In the genomic region with DNA sequence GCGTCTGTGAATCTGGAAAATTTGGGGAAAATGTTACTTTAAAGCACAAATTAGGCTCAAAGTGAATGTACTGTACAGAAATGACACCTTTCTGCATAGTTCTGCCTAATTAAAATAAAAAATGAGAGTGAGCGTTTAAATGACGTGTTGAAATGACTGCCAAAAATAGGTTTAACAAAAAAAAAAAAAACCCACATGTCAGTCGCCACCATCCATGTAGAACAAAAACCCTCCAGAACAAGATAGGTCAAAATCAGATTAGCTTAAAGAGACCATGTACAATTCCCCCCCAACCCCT, we compare ENCODE assay signal across 8 cellular contexts. TPM values are rescaled to one million over a fixed set of nuclear protein-coding genes. Genes with fewer than 3 reads are reported as not detected.
DNase-seq lines count a peak whose midpoint lies in the region; ATAC-seq and TF ChIP-seq lines count a peak whose summit lies in the region.

No MANE protein-coding gene starts in this region.

- H2BK15ac ChIP-seq in IMR-90 (ENCODE audit: low read depth, low read length), result no peak overlapping the region

- 0 out of 2 replicates have a peak overlapping the region, but pooled peaks have one; percentile 5 for H3K4ac ChIP-seq in IMR-90 (ENCODE audit: low read depth, low read length)

- no peak overlapping the region for H4K5ac ChIP-seq in IMR-90 (ENCODE audit: low read depth, low read length)

- TF ChIP-seq EP300 in neural cell (conservative IDR thresholded peaks at IDR 0.05; ENCODE audit: poor library complexity, severe bottlenecking), result no peak

- peaks cover 30 to 50% (median 39%) of the 10 kb centered on the region in 11 experiments for H4K20me1 ChIP-seq in BLaER1 treated with 17β-estradiol and CSF1 and Interleukin-3, amounts not matched to agents 10 nM and 100 nM
- H4K20me1 ChIP-seq in IMR-90 (ENCODE audit: insufficient read depth, low read length) (peaks cover 33% of the 10 kb centered on the region), neural cell (ENCODE audit: insufficient read depth) (no peaks in the 10 kb centered on the region)

- H2AFZ ChIP-seq in IMR-90 (replicated peaks; ENCODE audit: low read length, poor library complexity) (peak overlapping the region; percentile 97), neural cell (ENCODE audit: low read depth, low read length) (peak overlapping the region; percentile 57)

- CTCF ChIA-PET in IMR-90 (lab: Yijun Ruan, JAX), result interaction anchor here (0.6 to 1.7 kb wide), 2 partner anchors 13 to 17 kb away, joined by 3 to 4 read pairs; no protein-coding TSS in a partner anchor

- no peak overlapping the region for H2AK5ac ChIP-seq in IMR-90 (ENCODE audit: low read depth, low read length)

- no CpG with 5 or more reads among the region's 4 CpGs for WGBS in IMR-90 (ENCODE audit: extremely low coverage in 2 of 2, insufficient read length in 1 of 2), 2 experiments

- H3K9me3 ChIP-seq in BLaER1 treated with 17β-estradiol and CSF1 and Interleukin-3, amounts not matched to agents 10 nM and 100 nM (replicated peaks in 1 of 11), result no peaks in the 10 kb centered on the region
- H3K9me3 ChIP-seq in IMR-90 (ENCODE audit: control insufficient read depth, insufficient read depth, low read length) (no peaks in the 10 kb centered on the region), colonic mucosa (no peaks in the 10 kb centered on the region), neural cell (ENCODE audit: low read length) (no peaks in the 10 kb centered on the region)

- H3K14ac ChIP-seq in IMR-90 (replicated peaks; ENCODE audit: low read depth, low read length), result no peak overlapping the region

- peaks cover 29% of the 10 kb centered on the region for H3K9me1 ChIP-seq in IMR-90 (ENCODE audit: insufficient read depth, low read length)

- peaks cover under 1 to 10% (median 8%) of the 10 kb centered on the region in 11 experiments; a peak in 21 of 22 replicates for H3K36me3 ChIP-seq in BLaER1 treated with 17β-estradiol and CSF1 and Interleukin-3, amounts not matched to agents 10 nM and 100 nM
- H3K36me3 ChIP-seq in IMR-90 (ENCODE audit: control insufficient read depth, insufficient read depth, low read length), result peaks cover 4% of the 10 kb centered on the region; the same call in 1 of the 2 replicates
- H3K36me3 ChIP-seq in colonic mucosa, result no peaks in the 10 kb centered on the region
- H3K36me3 ChIP-seq in neural cell (ENCODE audit: insufficient read depth, low read length), result no peaks in the 10 kb centered on the region

- no peak for TF ChIP-seq POLR2A in IMR-90 (IDR thresholded peaks at IDR 0.05; ENCODE audit: low read depth, low read length)

- dilution Hi-C loops in IMR-90 (cut with HindIII; ENCODE audit: low sequenced_read_pairs, unreplicated experiment), result no loop called here

- peak overlapping the region; percentile 20 to 93 (median 87); a peak in 21 of 22 replicates for H3K27ac ChIP-seq in BLaER1 treated with 17β-estradiol and CSF1 and Interleukin-3, amounts not matched to agents 10 nM and 100 nM
- H3K27ac ChIP-seq in IMR-90 (ENCODE audit: insufficient read depth, low read length), result peak overlapping the region; percentile 48; the same call in 1 of the 2 replicates
- H3K27ac ChIP-seq in colonic mucosa, result peak overlapping the region; percentile 90
- peak overlapping the region; percentile 70 for H3K27ac ChIP-seq in neural cell (ENCODE audit: low read length)

- BruUV-seq in IMR-90 (replicated peaks; lab: Mats Ljungman, UMichigan), result no TSS peak

- no peak overlapping the region for H3K18ac ChIP-seq in IMR-90 (ENCODE audit: low read depth, low read length)

- no peak overlapping the region for H2BK120ac ChIP-seq in IMR-90 (ENCODE audit: low read depth, low read length)

- H3K4me1 ChIP-seq in BLaER1 treated with 17β-estradiol and CSF1 and Interleukin-3, amounts not matched to agents 10 nM and 100 nM, result peaks cover 45 to 53% (median 48%) of the 10 kb centered on the region in 10 experiments
- peaks cover 21% of the 10 kb centered on the region for H3K4me1 ChIP-seq in IMR-90 (ENCODE audit: control insufficient read depth, insufficient read depth, low read length)
- H3K4me1 ChIP-seq in colonic mucosa, result peaks cover 13% of the 10 kb centered on the region

- H3K9ac ChIP-seq in BLaER1 treated with 17β-estradiol and CSF1 and Interleukin-3, amounts not matched to agents 10 nM and 100 nM, result peak overlapping the region; percentile 78 to 91 (median 88)
- H3K9ac ChIP-seq in IMR-90 (ENCODE audit: low read depth, low read length) (peak overlapping the region; percentile 63), colonic mucosa (ENCODE audit: low read depth in 2 of 2, low read length in 2 of 2) (peak overlapping the region; percentile 69 to 73), neural cell (ENCODE audit: low read length) (peak overlapping the region; percentile 78)

- no peak overlapping the region; a peak in 1 of 4 replicates for H4K8ac ChIP-seq in IMR-90 (ENCODE audit: low read depth in 2 of 2, low read length in 2 of 2)

- H3K4me3 ChIP-seq in BLaER1 treated with 17β-estradiol and CSF1 and Interleukin-3, amounts not matched to agents 10 nM and 100 nM, result peak overlapping the region; percentile 72 to 88 (median 78)
- H3K4me3 ChIP-seq in IMR-90 (ENCODE audit: insufficient read depth, low read depth, low read length) (peak overlapping the region; percentile 59), colonic mucosa (peak overlapping the region; percentile 78), neural cell (ENCODE audit: low read length) (peak overlapping the region; percentile 88)

- ATAC-seq in IMR-90 (ENCODE audit: low read depth), result no peak

- peaks cover 37% of the 10 kb centered on the region for H3K79me2 ChIP-seq in neural cell (replicated peaks; ENCODE audit: insufficient read depth, low read length)

- no peak overlapping the region for H2AK9ac ChIP-seq in IMR-90 (replicated peaks; ENCODE audit: low read depth, low read length, poor library complexity)

- no peak overlapping the region for H2BK20ac ChIP-seq in IMR-90 (ENCODE audit: low read depth, low read length)

- TF ChIP-seq CTCF in IMR-90 (conservative IDR thresholded peaks at IDR 0.05; ENCODE audit: low read depth, low read length) (no peak), colonic mucosa (IDR thresholded peaks at IDR 0.05) (no peak), neural cell (IDR thresholded peaks at IDR 0.05; ENCODE audit: poor library complexity, severe bottlenecking) (no peak)

- in situ Hi-C loops in IMR-90 (cut with MboI; ENCODE audit: low sequenced_read_pairs), result no loop called here

- TF ChIP-seq RAD21 in IMR-90 (IDR thresholded peaks at IDR 0.05; ENCODE audit: low read length) (no peak), neural cell (conservative IDR thresholded peaks at IDR 0.05) (no peak)

- intact Hi-C loops in IMR-90 (cut with micrococcal nuclease) (no loop called here), colonic mucosa (cut with DNase I) (no loop called here), head of caudate nucleus (cut with DNase I) (loop anchor here (10.0 kb wide), 1 partner anchor 102 kb away; a partner anchor contains a TSS)

- peak overlapping the region; percentile 81 for H3K56ac ChIP-seq in IMR-90 (ENCODE audit: extremely low read depth, insufficient read depth, low read length)

- H3K4me2 ChIP-seq in BLaER1 treated with 17β-estradiol and CSF1 and Interleukin-3, amounts not matched to agents 10 nM and 100 nM, result peak overlapping the region; percentile 92 to 99 (median 97)
- H3K4me2 ChIP-seq in IMR-90 (ENCODE audit: low read depth, low read length) (peak overlapping the region; percentile 91), neural cell (ENCODE audit: low read length) (peak overlapping the region; percentile 81)

- H3K23ac ChIP-seq in IMR-90 (ENCODE audit: low read depth, low read length), result peak overlapping the region; percentile 21; the same call in 1 of the 2 replicates

- no peak for DNase-seq in IMR-90
- no peak for DNase-seq in colonic mucosa
- DNase-seq in SW480 (ENCODE audit: low spot score), result no peak
- no peak for DNase-seq in head of caudate nucleus
- DNase-seq in SKM-1 treated with dmso at 0.1 percent for 144 hours (lab: John Stamatoyannopoulos, UW; ENCODE audit: unreplicated experiment), result no peak
- no peak for DNase-seq in NCI-H510A (lab: John Stamatoyannopoulos, UW)

- H3K9me2 ChIP-seq in neural cell (ENCODE audit: insufficient read depth, low read length), result no peaks in the 10 kb centered on the region

- H3F3A ChIP-seq in neural cell (ENCODE audit: insufficient read depth, low read length, poor library complexity, severe bottlenecking), result peaks cover 7% of the 10 kb centered on the region

- no peak overlapping the region for H4K91ac ChIP-seq in IMR-90 (ENCODE audit: insufficient read depth, low read depth, low read length)

- H3K79me1 ChIP-seq in IMR-90 (ENCODE audit: low read depth in 1 of 2, low read length in 2 of 2), result peaks cover 33 to 44% of the 10 kb centered on the region in 2 experiments

- POLR2A ChIA-PET in IMR-90 (lab: Charles Lee; ENCODE audit: unreplicated experiment), result no interaction called here

- H2BK5ac ChIP-seq in IMR-90 (ENCODE audit: low read depth, low read length, poor library complexity, severe bottlenecking), result no peak overlapping the region

- no peaks in the 10 kb centered on the region for H3K27me3 ChIP-seq in BLaER1 treated with 17β-estradiol and CSF1 and Interleukin-3, amounts not matched to agents 10 nM and 100 nM
- H3K27me3 ChIP-seq in IMR-90 (ENCODE audit: control insufficient read depth, insufficient read depth, low read length) (0 out of 2 replicates have a peak, but pooled peaks cover 1% of the 10 kb centered on the region), colonic mucosa (no peaks in the 10 kb centered on the region), neural cell (ENCODE audit: insufficient read depth, low read depth, low read length) (no peaks in the 10 kb centered on the region)

TF ChIP-seq in IMR-90, 13 proteins besides CTCF, POLR2A, EP300 and RAD21 (continues in another document):
- TF ChIP-seq BHLHE40 (IDR thresholded peaks at IDR 0.05; ENCODE audit: low read depth, low read length) (no peak), RCOR1 (IDR thresholded peaks at IDR 0.05; ENCODE audit: insufficient replicate concordance, low read length) (no peak), FOS (IDR thresholded peaks at IDR 0.05; ENCODE audit: low read depth, low read length) (no peak), CEBPB (IDR thresholded peaks at IDR 0.05; ENCODE audit: low read depth, low read length) (no peak), SMC3 (IDR thresholded peaks at IDR 0.05; ENCODE audit: low read depth, low read length) (no peak)

TF ChIP-seq in neural cell, 6 proteins besides CTCF, POLR2A, EP300 and RAD21 (continues in another document):
- no peak for TF ChIP-seq EZH2 (IDR thresholded peaks at IDR 0.05; ENCODE audit: borderline replicate concordance, insufficient read depth, low read length, poor library complexity, severe bottlenecking)
- TF ChIP-seq SMC3 (conservative IDR thresholded peaks at IDR 0.05; ENCODE audit: poor library complexity), result no peak

RNA-seq across cellular contexts. Expression of a gene that starts 0.7 kb away (rescaled TPM):
- total RNA-seq in IMR-90 (2012; rRNA removed), result 96.7 and 105 TPM in 2 replicates
- 83.8 and 86.5 TPM in 2 replicates for polyA plus RNA-seq in IMR-90 (2012; rRNA removed)
- polyA plus RNA-seq in IMR-90 (2012; cell fraction: cytosol; rRNA removed), result 213 and 231 TPM in 2 replicates
- polyA plus RNA-seq in IMR-90 (2012; cell fraction: nucleus; rRNA removed; ENCODE audit: low replicate concordance), result 68.6 and 114 TPM in 2 replicates
- total RNA-seq in colonic mucosa, result 10 to 100 TPM; 56.7 to 96.3 TPM
- polyA plus RNA-seq in neural cell, result 112 and 127 TPM in 2 replicates
- 160 TPM in 2 replicates for polyA minus RNA-seq in neural cell
